In genomic region chr6:158789115-158789917, GRCh38 we compare ENCODE assay signal across 8 cellular contexts. TPM values are rescaled to one million over a fixed set of nuclear protein-coding genes. Genes with fewer than 3 reads are reported as not detected.
DNase-seq lines count a peak whose midpoint lies in the region; ATAC-seq and TF ChIP-seq lines count a peak whose summit lies in the region.
"Had no signal": no experiment of that assay in that cellular context is flagged by ENCODE, and none has a peak within 500 bp of the region (broad histone marks: within the 10 kb centered on the region; RNA-seq: fewer than 3 reads in every experiment).

No MANE protein-coding gene starts in this region.

- no peak overlapping the region for H3K27ac ChIP-seq in sigmoid colon
- H3K27ac ChIP-seq in suprapubic skin, result no peak overlapping the region

- peak overlapping the region; percentile 31 to 92 for H3K27ac Mint-ChIP-seq in activated naive CD4-positive, alpha-beta T cell treated with anti-CD3 and anti-CD28 coated beads, Interleukin-2, amount 50 U/mL, for 72 hours

- WGBS in sigmoid colon, 2 donors, result 58 to 84% methylated on average over 11 of the region's 11 CpGs
- 82% methylated on average over 11 of the region's 11 CpGs for WGBS in suprapubic skin

- H3K9me3 Mint-ChIP-seq in activated naive CD4-positive, alpha-beta T cell treated with anti-CD3 and anti-CD28 coated beads, Interleukin-2, amount 50 U/mL, for 72 hours, result no peaks in the 10 kb centered on the region

- peaks cover 11 to 49% (median 19%) of the 10 kb centered on the region in 4 donors for H3K36me3 ChIP-seq in sigmoid colon
- peaks cover 34% of the 10 kb centered on the region for H3K36me3 ChIP-seq in suprapubic skin

- intact Hi-C loops in sigmoid colon (cut with DNase I), result no loop called here

- H3K9me3 ChIP-seq in sigmoid colon (no peaks in the 10 kb centered on the region), suprapubic skin (no peaks in the 10 kb centered on the region)

- peak; percentile 64 for ATAC-seq in GM21390 (IDR thresholded peaks at IDR 0.05; ENCODE audit: unreplicated experiment)
- peak; percentile 61 to 66 for ATAC-seq in activated naive CD4-positive, alpha-beta T cell treated with anti-CD3 and anti-CD28 coated beads, Interleukin-2, amount 50 U/mL, for 72 hours

- TF ChIP-seq POLR2A in sigmoid colon (IDR thresholded peaks at IDR 0.05) (no peak), suprapubic skin (IDR thresholded peaks at IDR 0.05) (no peak)

- TF ChIP-seq CTCF in sigmoid colon (IDR thresholded peaks at IDR 0.05) (no peak), suprapubic skin (IDR thresholded peaks at IDR 0.05) (no peak)

- DNase-seq in NAMALWA (ENCODE audit: low spot score) (peak; percentile 30), ecto neural progenitor cell (ENCODE audit: low spot score) (no peak), sigmoid colon (no peak), suprapubic skin (ENCODE audit: low spot score in 2 of 2) (no peak)
- DNase-seq in activated naive CD4-positive, alpha-beta T cell treated with anti-CD3 and anti-CD28 coated beads, Interleukin-2, amount 50 U/mL, for 72 hours (ENCODE audit: low spot score in 2 of 2), result no peak
- peak; percentile 17 to 18 for DNase-seq in stimulated activated CD8-positive, alpha-beta memory T cell treated with anti-CD3 and anti-CD28 coated beads, Interleukin-4, amount 100 ng/mL, for 4 hours (ENCODE audit: low read depth in 2 of 2, low spot score in 1 of 2)
- DNase-seq: IMR-90 had no signal

- H3K36me3 Mint-ChIP-seq in activated naive CD4-positive, alpha-beta T cell treated with anti-CD3 and anti-CD28 coated beads, Interleukin-2, amount 50 U/mL, for 72 hours, result peaks cover 17 to 39% of the 10 kb centered on the region in 2 donors

- TF ChIP-seq EP300 in sigmoid colon (IDR thresholded peaks at IDR 0.05), result no peak
- no peak for TF ChIP-seq EP300 in suprapubic skin (IDR thresholded peaks at IDR 0.05)

- H3K27me3 ChIP-seq in sigmoid colon (no peaks in the 10 kb centered on the region), suprapubic skin (no peaks in the 10 kb centered on the region)

- H3K4me3 ChIP-seq in sigmoid colon (no peak overlapping the region), suprapubic skin (no peak overlapping the region)

- H3K4me1 ChIP-seq in sigmoid colon (peaks cover 0 to 11% (median 0%) of the 10 kb centered on the region in 4 donors), suprapubic skin (peaks cover 10% of the 10 kb centered on the region)

RNA-seq across cellular contexts. Expression of gene EZR, which starts 29.9 kb away (rescaled TPM):
- 100 to 1,000 TPM; 187 to 207 TPM for total RNA-seq in activated naive CD4-positive, alpha-beta T cell treated with anti-CD3 and anti-CD28 coated beads, Interleukin-2, amount 50 U/mL, for 72 hours
- total RNA-seq in sigmoid colon (10 to 100 TPM; 33.5 to 46.0 (median 38.3) TPM), suprapubic skin (100 to 1,000 TPM; 154 to 394 (median 238) TPM)
- polyA plus RNA-seq in sigmoid colon, result 100 to 1,000 TPM; 214 to 333 (median 262) TPM

Comparison
In these comparisons a context has a peak if more than half of its experiments do, and no peak if none do; other contexts are left out.
1. DNase-seq: peak in NAMALWA (single experiment) and stimulated activated CD8-positive, alpha-beta memory T cell treated with anti-CD3 and anti-CD28 coated beads, Interleukin-4, amount 100 ng/mL, for 4 hours (2 of 2); none in activated naive CD4-positive, alpha-beta T cell treated with anti-CD3 and anti-CD28 coated beads, Interleukin-2, amount 50 U/mL, for 72 hours (0 of 2), ecto neural progenitor cell (single experiment), sigmoid colon (single experiment) and suprapubic skin (0 of 2).